15 cellular contexts compared by ENCODE assay signal in the genomic region with DNA sequence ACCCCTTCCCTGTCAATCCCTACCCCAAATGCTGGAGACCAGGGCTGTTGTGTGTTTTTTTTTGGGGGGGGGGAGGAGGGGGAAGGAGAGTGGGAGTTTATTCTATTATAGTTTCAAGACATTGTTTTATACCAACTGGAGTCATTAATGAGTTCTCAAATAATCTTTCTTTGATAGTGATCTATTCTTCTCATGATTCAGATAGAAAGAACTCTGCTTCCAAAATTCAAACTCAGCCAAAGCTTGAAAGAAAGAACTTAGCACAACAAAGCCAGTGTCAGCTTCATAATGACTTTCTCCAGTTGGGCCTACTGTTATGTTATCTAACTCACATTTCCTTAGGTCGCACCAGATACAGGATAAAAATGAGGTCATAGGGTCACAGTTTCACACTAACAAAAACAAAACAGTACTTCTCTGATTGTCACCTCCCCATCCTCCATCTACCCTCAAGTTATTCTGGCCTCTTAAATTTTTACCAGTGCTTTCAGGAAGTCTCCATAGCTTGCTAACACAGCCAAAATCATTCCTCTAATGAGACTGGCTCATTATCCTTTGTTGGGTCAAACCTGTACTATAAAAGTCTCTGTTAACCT.
"Had no signal": no experiment of that assay in that cellular context is flagged by ENCODE, and none has a peak within 500 bp of the region (broad histone marks: within the 10 kb centered on the region; RNA-seq: fewer than 3 reads in every experiment).

No MANE protein-coding gene starts in this region.

- H3K9me3 Mint-ChIP-seq: nephron had no signal

- H3K36me3 Mint-ChIP-seq: naive B cell had no signal

- H3K27ac ChIP-seq: colonic mucosa, foreskin keratinocyte, psoas muscle, sigmoid colon, skin epidermis had no signal

- H3K4me1 ChIP-seq: colonic mucosa, foreskin keratinocyte, psoas muscle had no signal

- DNase-seq: colonic mucosa; dermis blood vessel endothelial cell; foreskin keratinocyte; left colon; left ventricle myocardium superior; mesenchymal stem cell; naive B cell; psoas muscle; sigmoid colon; stimulated activated CD4-positive, alpha-beta T cell treated with anti-CD3 and anti-CD28 coated beads, Interleukin-12 subunit alpha, Interleukin-12 subunit beta, amount 100 ng/mL, for 4 hours; stimulated activated naive CD4-positive, alpha-beta T cell treated with Interleukin-2 at 50 U/mL for 16 hours; trophoblast cell had no signal

- H3K4me3 Mint-ChIP-seq: naive B cell, nephron had no signal

- H3K4me3 ChIP-seq: colonic mucosa, lung, psoas muscle, sigmoid colon, skin epidermis had no signal

- H3K27ac Mint-ChIP-seq: naive B cell, nephron had no signal

- H3K9me3 ChIP-seq: colonic mucosa, psoas muscle, sigmoid colon had no signal

- ATAC-seq: foreskin keratinocyte, left colon, left ventricle myocardium superior, psoas muscle had no signal

- H3K36me3 ChIP-seq: colonic mucosa, sigmoid colon had no signal
